12 cellular contexts compared by ENCODE assay signal in genomic region chrX:24294619-24295018, GRCh38. TPM values are rescaled to one million over a fixed set of nuclear protein-coding genes. Genes with fewer than 3 reads are reported as not detected.
DNase-seq lines count a peak whose midpoint lies in the region; ATAC-seq, FAIRE-seq and TF ChIP-seq lines count a peak whose summit lies in the region.
"Had no signal": no experiment of that assay in that cellular context is flagged by ENCODE, and none has a peak within 500 bp of the region (broad histone marks: within the 10 kb centered on the region; RNA-seq: fewer than 3 reads in every experiment).

No MANE protein-coding gene starts in this region.

- H3K9me3 ChIP-seq in astrocyte (ENCODE audit: insufficient read depth, low read depth, low read length) = no peaks in the 10 kb centered on the region
- H3K9me3 ChIP-seq in ovary = no peaks in the 10 kb centered on the region
- H3K9me3 ChIP-seq: A549 had no signal

- no peaks in the 10 kb centered on the region for H3K9me3 Mint-ChIP-seq in astrocyte (ENCODE audit: unreplicated experiment)
- H3K9me3 Mint-ChIP-seq: activated naive CD4-positive, alpha-beta T cell treated with anti-CD3 and anti-CD28 coated beads, Interleukin-2, amount 50 U/mL, for 24 hours had no signal

- no peak for ATAC-seq in GM18505 (IDR thresholded peaks at IDR 0.05; ENCODE audit: unreplicated experiment)
- ATAC-seq: A549 had no signal

- intact Hi-C loops in ovary (cut with DNase I) = no loop called here

- FAIRE-seq in astrocyte (lab: Jason Lieb, UNC) = peak; percentile 97
- FAIRE-seq: A549 had no signal

- H3K9ac ChIP-seq in astrocyte (ENCODE audit: low read length) = no peak overlapping the region

- peaks cover 2% of the 10 kb centered on the region for H3K27me3 Mint-ChIP-seq in astrocyte (ENCODE audit: low read depth, unreplicated experiment)
- H3K27me3 Mint-ChIP-seq: activated naive CD4-positive, alpha-beta T cell treated with anti-CD3 and anti-CD28 coated beads, Interleukin-2, amount 50 U/mL, for 24 hours had no signal

- H3K79me2 ChIP-seq in astrocyte (ENCODE audit: insufficient read depth, low read length) = no peaks in the 10 kb centered on the region

- H3K27ac Mint-ChIP-seq in astrocyte (ENCODE audit: unreplicated experiment) = no peak overlapping the region
- H3K27ac Mint-ChIP-seq: activated naive CD4-positive, alpha-beta T cell treated with anti-CD3 and anti-CD28 coated beads, Interleukin-2, amount 50 U/mL, for 24 hours had no signal

- H3K4me1 Mint-ChIP-seq in astrocyte (ENCODE audit: low read depth, unreplicated experiment) = no peaks in the 10 kb centered on the region
- H3K4me1 Mint-ChIP-seq: activated naive CD4-positive, alpha-beta T cell treated with anti-CD3 and anti-CD28 coated beads, Interleukin-2, amount 50 U/mL, for 24 hours had no signal

- H3K27me3 ChIP-seq in astrocyte (ENCODE audit: insufficient read depth, low read length) (no peaks in the 10 kb centered on the region), ovary (no peaks in the 10 kb centered on the region)

- no peaks in the 10 kb centered on the region for H3K36me3 Mint-ChIP-seq in astrocyte (ENCODE audit: low read depth, unreplicated experiment)
- H3K36me3 Mint-ChIP-seq: activated naive CD4-positive, alpha-beta T cell treated with anti-CD3 and anti-CD28 coated beads, Interleukin-2, amount 50 U/mL, for 24 hours had no signal

- H2AFZ ChIP-seq in astrocyte (ENCODE audit: low read depth, low read length) = no peak overlapping the region

- TF ChIP-seq CTCF in astrocyte (IDR thresholded peaks at IDR 0.05; ENCODE audit: insufficient read depth, low read depth, low read length) (peak; percentile 14), ovary (IDR thresholded peaks at IDR 0.05) (no peak)

- WGBS in ovary, 3 donors = 40 to 47% (median 44%) methylated on average over 13 of the region's 13 CpGs

- H3K27ac ChIP-seq in astrocyte (ENCODE audit: low read depth, low read length) (no peak overlapping the region), ovary (no peak overlapping the region)
- H3K27ac ChIP-seq: A549 had no signal

- H3K36me3 ChIP-seq in astrocyte (ENCODE audit: insufficient read depth, low read length) (no peaks in the 10 kb centered on the region), ovary (no peaks in the 10 kb centered on the region)

- no peak overlapping the region for H3K4me2 ChIP-seq in astrocyte (ENCODE audit: low read length)
- H3K4me2 ChIP-seq: A549 had no signal

- DNase-seq in DMS53 (lab: John Stamatoyannopoulos, UW) = peak; percentile 47
- DNase-seq in DMS53 treated with DMSO at 0.1 percent for 48 hours (lab: John Stamatoyannopoulos, UW; ENCODE audit: unreplicated experiment) = no peak
- DNase-seq in MV-4-11 (lab: John Stamatoyannopoulos, UW) = peak; percentile 6
- no peak for DNase-seq in astrocyte (ENCODE audit: low read depth)
- peak; percentile 15 to 56 (median 38) for DNase-seq in ovary
- no peak for DNase-seq in NCI-H446 (lab: John Stamatoyannopoulos, UW)
- no peak for DNase-seq in SIG-M5 (lab: John Stamatoyannopoulos, UW)
- DNase-seq: NCI-H510A treated with DMSO at 0.1 percent for 48 hours had no signal

- no peak overlapping the region for H3K4me3 ChIP-seq in astrocyte (ENCODE audit: insufficient read depth, low read depth, low read length)
- H3K4me3 ChIP-seq in ovary = no peak overlapping the region
- H3K4me3 ChIP-seq: A549 had no signal

- TF ChIP-seq POLR2A in ovary (IDR thresholded peaks at IDR 0.05) (no peak), GM18505 (IDR thresholded peaks at IDR 0.05; ENCODE audit: borderline replicate concordance, extremely low read depth, insufficient read depth, insufficient read length) (no peak)

- H3K4me1 ChIP-seq in astrocyte (ENCODE audit: insufficient read depth, low read length) (no peaks in the 10 kb centered on the region), ovary (ENCODE audit: insufficient read depth) (no peaks in the 10 kb centered on the region)
- H3K4me1 ChIP-seq: A549 had no signal

- no peak for TF ChIP-seq EP300 in ovary (IDR thresholded peaks at IDR 0.05)

- H4K20me1 ChIP-seq in astrocyte (ENCODE audit: insufficient read depth, low read length) = no peaks in the 10 kb centered on the region

- no peak overlapping the region for H3K4me3 Mint-ChIP-seq in astrocyte (ENCODE audit: unreplicated experiment)
- H3K4me3 Mint-ChIP-seq: activated naive CD4-positive, alpha-beta T cell treated with anti-CD3 and anti-CD28 coated beads, Interleukin-2, amount 50 U/mL, for 24 hours had no signal

RNA-seq across cellular contexts. Expression of gene SUPT20HL2, which starts 19.2 kb away (rescaled TPM):
- total RNA-seq in astrocyte (not detected in 2 replicates), ovary (1 to 10 TPM in 1 of 7 donors, under 1 TPM in 5, not detected in 1; 0.13 to 1.1 (median 0.41) TPM)
- polyA plus RNA-seq in ovary = under 1 TPM; 0.04 to 0.23 TPM
- total RNA-seq: kidney epithelial cell had no signal
- polyA plus RNA-seq: A549 had no signal

Comparison
In these comparisons a context has a peak if more than half of its experiments do, and no peak if none do; other contexts are left out.
1. DNase-seq: peak in DMS53 (single experiment), MV-4-11 (single experiment) and ovary (5 of 5); none in DMS53 treated with DMSO at 0.1 percent for 48 hours (single experiment), astrocyte (single experiment), NCI-H446 (0 of 2) and SIG-M5 (single experiment).